In the genomic region with DNA sequence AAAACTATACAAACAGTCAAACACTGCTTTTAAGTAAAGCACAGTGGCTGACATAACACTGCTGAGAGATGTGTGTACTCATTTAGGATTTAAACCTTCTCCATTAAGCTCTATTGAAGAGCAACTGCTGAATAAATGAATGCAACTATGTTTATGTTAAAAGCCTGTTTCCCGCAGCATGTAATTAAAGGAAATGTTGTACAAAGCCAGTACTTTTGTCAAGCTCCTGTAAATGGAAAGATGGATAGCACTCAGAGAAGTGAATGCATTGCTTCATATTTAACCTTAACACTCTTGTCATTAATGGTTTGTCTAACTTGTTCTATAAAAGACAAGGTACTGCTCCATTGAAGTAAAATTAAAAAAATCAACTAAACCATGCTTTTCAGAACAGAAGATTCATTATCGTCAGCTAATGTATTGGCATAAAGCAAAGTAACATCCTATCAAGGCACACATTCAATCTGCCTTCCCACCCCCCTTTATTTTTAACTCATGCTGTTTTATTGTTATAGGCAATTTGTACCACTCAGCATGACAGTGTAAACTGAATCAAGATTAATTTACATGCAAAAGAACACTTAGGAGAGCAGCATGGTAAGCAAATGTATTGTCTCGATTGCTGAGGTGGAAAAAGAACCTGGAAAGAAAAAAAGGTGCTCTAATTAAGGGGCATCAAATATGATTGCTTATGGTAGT, we compare ENCODE assay signal across 17 cellular contexts.
A peak's percentile ranks its signal among the peaks of the same experiment; 100 is the strongest.
DNase-seq lines count a peak whose midpoint lies in the region; ATAC-seq and FAIRE-seq lines count a peak whose summit lies in the region.
"Had no signal": no experiment of that assay in that cellular context is flagged by ENCODE, and none has a peak within 500 bp of the region (broad histone marks: within the 10 kb centered on the region; RNA-seq: fewer than 3 reads in every experiment).

No MANE protein-coding gene starts in this region.

- no peak for FAIRE-seq in RCC 7860 (lab: Jason Lieb, UNC)

- no peak for ATAC-seq in HG03095 (IDR thresholded peaks at IDR 0.05; ENCODE audit: unreplicated experiment)
- ATAC-seq: esophagus mucosa; lower lobe of right lung; SK-N-SH treated with all-trans-retinoic acid at 6 μM for 48 hours; stimulated activated naive CD8-positive, alpha-beta T cell treated with anti-CD3 and anti-CD28 coated beads, Interleukin-15, amount 100 ng/mL, for 72 hours had no signal

- DNase-seq in DMS79 treated with DMSO at 0.1 percent for 48 hours (lab: John Stamatoyannopoulos, UW) (peak; percentile 68), NCI-H1417 (lab: John Stamatoyannopoulos, UW) (peak; percentile 61 to 96 (median 91)), NCI-H345 treated with DMSO at 0.1 percent for 48 hours (lab: John Stamatoyannopoulos, UW; ENCODE audit: unreplicated experiment) (peak; percentile 78), iPS DF 4.7 (ENCODE audit: extremely low read depth, low spot score) (peak; percentile 51), T-helper 1 cell (no peak), HuH-7 (ENCODE audit: low spot score) (no peak), RCC 7860 (ENCODE audit: low spot score) (no peak)
- DNase-seq: activated effector memory CD4-positive, alpha-beta T cell treated with Interleukin-2 at 50 U/mL for 16 hours; CD4-positive, alpha-beta T cell; HCEC 1CT; KBM-7; lower lobe of right lung; ovary; stimulated activated naive CD8-positive, alpha-beta T cell treated with anti-CD3 and anti-CD28 coated beads, Interleukin-15, amount 100 ng/mL, for 72 hours had no signal

Comparison
In these comparisons a context has a peak if more than half of its experiments do, and no peak if none do; other contexts are left out.
1. DNase-seq: peak in DMS79 treated with DMSO at 0.1 percent for 48 hours (single experiment), NCI-H1417 (3 of 3), NCI-H345 treated with DMSO at 0.1 percent for 48 hours (single experiment) and iPS DF 4.7 (single experiment); none in T-helper 1 cell (0 of 5), HuH-7 (single experiment) and RCC 7860 (single experiment).